ENCODE assay signal across 8 cellular contexts in the genomic region with DNA sequence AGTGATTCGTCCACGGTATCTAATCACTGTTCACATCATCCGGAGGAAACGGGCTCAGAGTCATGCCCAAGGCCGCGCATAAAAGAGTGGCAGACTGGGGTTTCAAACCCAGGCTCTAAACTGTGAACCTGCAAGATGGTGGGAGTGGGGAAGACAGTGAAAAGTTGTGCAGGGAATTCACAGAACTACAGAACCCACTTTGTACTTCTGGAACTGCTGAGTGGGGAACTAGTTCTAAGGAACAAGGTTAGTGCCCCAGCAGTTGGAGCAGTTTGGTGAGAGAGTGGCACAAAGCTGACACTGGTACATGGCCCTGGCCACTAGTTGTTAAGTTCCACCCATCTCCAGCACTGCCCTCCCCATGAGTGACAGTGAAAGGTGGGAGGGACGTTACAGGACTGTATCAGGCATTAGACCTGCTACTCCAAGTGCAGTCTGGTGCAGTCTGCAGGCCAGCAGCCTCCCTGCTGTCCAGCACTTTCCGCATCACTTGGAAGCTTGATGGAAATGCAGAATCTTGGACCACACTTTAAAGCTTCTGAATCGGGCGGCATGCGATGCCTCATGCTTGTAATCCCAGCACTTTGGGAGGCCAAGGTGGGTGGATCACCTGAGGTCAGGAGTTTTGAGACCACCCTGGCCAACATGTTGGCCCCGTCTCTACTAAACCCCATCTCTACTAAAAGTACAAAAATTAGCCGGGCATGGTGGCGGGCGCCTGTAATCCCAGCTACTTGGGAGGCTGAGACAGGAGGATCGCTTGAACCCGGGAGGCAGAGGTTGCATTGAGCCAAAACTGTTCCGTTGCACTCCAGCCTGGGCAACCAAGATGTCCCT. TPM values are rescaled to one million over a fixed set of nuclear protein-coding genes. Genes with fewer than 3 reads are reported as not detected.
DNase-seq lines count a peak whose midpoint lies in the region; ATAC-seq and TF ChIP-seq lines count a peak whose summit lies in the region.

No MANE protein-coding gene starts in this region.

- H3K4me3 ChIP-seq in NB4 (ENCODE audit: low read depth, low read length) (peak overlapping the region; percentile 69), epithelial cell of proximal tubule (ENCODE audit: low read depth, low read length) (peak overlapping the region; percentile 49), uterus (peak overlapping the region; percentile 47 to 54)

- no peak for TF ChIP-seq POLR2A in NB4 (IDR thresholded peaks at IDR 0.05; ENCODE audit: extremely low read depth, insufficient read length)
- TF ChIP-seq POLR2A in uterus (IDR thresholded peaks at IDR 0.05) = peak in 1 of 2 donors; percentile 31

- H3K9me3 ChIP-seq in uterus = no peaks in the 10 kb centered on the region

- H3K27me3 ChIP-seq in uterus = no peaks in the 10 kb centered on the region

- ATAC-seq in HG02571 (IDR thresholded peaks at IDR 0.05; ENCODE audit: unreplicated experiment) = no peak

- DNase-seq in NCI-H345 (lab: John Stamatoyannopoulos, UW) (peak; percentile 39), NCI-H345 treated with DMSO at 0.1 percent for 48 hours (lab: John Stamatoyannopoulos, UW; ENCODE audit: unreplicated experiment) (no peak), NB4 (ENCODE audit: low read depth) (peak; percentile 69), epithelial cell of proximal tubule (ENCODE audit: low read depth) (no peak), myocyte (ENCODE audit: low read depth) (peak; percentile 84), uterus (peak; percentile 54 to 67)
- peak; percentile 45 for DNase-seq in activated CD4-positive, alpha-beta T cell treated with anti-CD3 and anti-CD28 coated beads, Interleukin-2, amount 50 U/mL, for 1 hour

- peak overlapping the region; percentile 99 to 100 for H3K27ac ChIP-seq in uterus

- H3K36me3 ChIP-seq in uterus = no peaks in the 10 kb centered on the region

- TF ChIP-seq CTCF in NB4 (IDR thresholded peaks at IDR 0.05; ENCODE audit: low read depth, low read length) (no peak), epithelial cell of proximal tubule (conservative IDR thresholded peaks at IDR 0.05; ENCODE audit: low read depth, low read length) (no peak), uterus (IDR thresholded peaks at IDR 0.05) (no peak)

- intact Hi-C loops in uterus (cut with DNase I; ENCODE audit: low total_unique reads) = loop anchor here (2.0 to 5.0 kb wide), 2 partner anchors 57 to 231 kb away; a partner anchor contains a TSS

- no peaks in the 10 kb centered on the region for H3K4me1 ChIP-seq in uterus

RNA-seq across cellular contexts. Expression of a gene that starts 47.3 kb away (rescaled TPM):
- total RNA-seq in epithelial cell of proximal tubule = 8.1 TPM in 2 replicates
- total RNA-seq in myocyte = 13.2 and 23.6 TPM in 2 replicates
- polyA plus RNA-seq in myocyte (2012) = 15.6 TPM
- 10 to 100 TPM; 10.3 to 45.7 (median 23.8) TPM for total RNA-seq in uterus

RNA-seq across cellular contexts. Expression of a gene that starts 56.3 kb away (rescaled TPM):
- total RNA-seq in epithelial cell of proximal tubule (73.6 and 100 TPM in 2 replicates), myocyte (58.6 and 60.0 TPM in 2 replicates), uterus (100 to 1,000 TPM in 2 of 4 donors, 10 to 100 TPM in 2; 55.5 to 294 (median 101) TPM)
- polyA plus RNA-seq in myocyte (2012) = 277 TPM

Comparison
In these comparisons a context has a peak if more than half of its experiments do, and no peak if none do; other contexts are left out.
1. DNase-seq: peak in NCI-H345 (single experiment), NB4 (single experiment), activated CD4-positive, alpha-beta T cell treated with anti-CD3 and anti-CD28 coated beads, Interleukin-2, amount 50 U/mL, for 1 hour (single experiment), myocyte (single experiment) and uterus (2 of 2); none in NCI-H345 treated with DMSO at 0.1 percent for 48 hours (single experiment) and epithelial cell of proximal tubule (single experiment).
2. Peak in every context shown above with its lines, with median percentiles within 50 percentile points of each other: H3K4me3 ChIP-seq.